18 cellular contexts compared by ENCODE assay signal in the genomic region with DNA sequence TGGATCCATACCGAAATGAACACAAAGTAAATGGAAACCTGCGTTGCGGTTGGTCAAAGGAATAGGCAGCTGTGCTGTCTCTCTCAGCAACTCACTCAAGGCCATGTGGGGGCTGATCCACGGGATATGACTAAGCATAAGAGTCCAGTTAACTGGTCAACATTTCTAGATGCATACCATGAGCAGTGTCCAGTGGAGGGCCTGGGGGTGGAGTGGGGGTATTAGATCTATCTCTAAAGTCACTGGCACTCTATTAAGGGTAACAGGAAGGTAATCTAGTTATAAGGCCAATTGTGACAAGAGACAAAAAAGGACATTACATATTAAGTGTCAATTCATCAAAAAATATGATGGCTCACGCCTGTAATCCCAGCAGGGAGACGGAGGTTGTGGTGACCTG.
A peak's percentile ranks its signal among the peaks of the same experiment; 100 is the strongest.
DNase-seq lines count a peak whose midpoint lies in the region; ATAC-seq and TF ChIP-seq lines count a peak whose summit lies in the region.
"Had no signal": no experiment of that assay in that cellular context is flagged by ENCODE, and none has a peak within 500 bp of the region (broad histone marks: within the 10 kb centered on the region; RNA-seq: fewer than 3 reads in every experiment).

No MANE protein-coding gene starts in this region.

- H3K36me3 ChIP-seq in IMR-90 (ENCODE audit: control insufficient read depth, insufficient read depth, low read length) (no peaks in the 10 kb centered on the region), hepatocyte (replicated peaks; ENCODE audit: insufficient read depth, low read depth) (no peaks in the 10 kb centered on the region), testis (ENCODE audit: low read depth, missing control alignments) (no peaks in the 10 kb centered on the region)
- H3K36me3 ChIP-seq: BE2C had no signal

- no peaks in the 10 kb centered on the region for H3K9me2 ChIP-seq in hepatocyte (replicated peaks; ENCODE audit: insufficient read depth)

- no peak overlapping the region for H3K4me3 ChIP-seq in IMR-90 (ENCODE audit: insufficient read depth, low read depth, low read length)
- H3K4me3 ChIP-seq in hepatocyte = no peak overlapping the region
- H3K4me3 ChIP-seq in testis = no peak overlapping the region
- H3K4me3 ChIP-seq: GM23248 had no signal

- no peak overlapping the region for H3K56ac ChIP-seq in IMR-90 (ENCODE audit: extremely low read depth, insufficient read depth, low read length)

- CTCF ChIA-PET in IMR-90 (lab: Yijun Ruan, JAX) = no interaction called here

- no peak overlapping the region for H2AFZ ChIP-seq in IMR-90 (replicated peaks; ENCODE audit: low read length, poor library complexity)
- H2AFZ ChIP-seq in hepatocyte = no peak overlapping the region
- H2AFZ ChIP-seq: GM23248 had no signal

- no peaks in the 10 kb centered on the region for H3K79me1 ChIP-seq in IMR-90 (ENCODE audit: low read depth in 1 of 2, low read length in 2 of 2)

- POLR2A ChIA-PET in IMR-90 (lab: Charles Lee; ENCODE audit: unreplicated experiment) = no interaction called here

- H3K9me3 ChIP-seq in IMR-90 (ENCODE audit: control insufficient read depth, insufficient read depth, low read length) (no peaks in the 10 kb centered on the region), hepatocyte (ENCODE audit: low read depth) (no peaks in the 10 kb centered on the region), testis (no peaks in the 10 kb centered on the region)
- H3K9me3 ChIP-seq: BE2C had no signal

- no peak for TF ChIP-seq POLR2A in IMR-90 (IDR thresholded peaks at IDR 0.05; ENCODE audit: low read depth, low read length)
- TF ChIP-seq POLR2A in testis (IDR thresholded peaks at IDR 0.05) = no peak

- 0 out of 2 replicates have a peak overlapping the region, but pooled peaks have one; percentile 6 for H3K14ac ChIP-seq in IMR-90 (replicated peaks; ENCODE audit: low read depth, low read length)

- H2BK15ac ChIP-seq in IMR-90 (ENCODE audit: low read depth, low read length) = 0 out of 3 replicates have a peak overlapping the region, but pooled peaks have one; percentile 2

- H2AK9ac ChIP-seq in IMR-90 (replicated peaks; ENCODE audit: low read depth, low read length, poor library complexity) = no peak overlapping the region

- H2AK5ac ChIP-seq in IMR-90 (ENCODE audit: low read depth, low read length) = no peak overlapping the region

- H2BK20ac ChIP-seq in IMR-90 (ENCODE audit: low read depth, low read length) = no peak overlapping the region

- BruUV-seq in IMR-90 (replicated peaks; lab: Mats Ljungman, UMichigan) = no TSS peak

- ATAC-seq in IMR-90 (ENCODE audit: low read depth) (peak; percentile 52), HG03565 (IDR thresholded peaks at IDR 0.05; ENCODE audit: unreplicated experiment) (no peak), GM21360 (IDR thresholded peaks at IDR 0.05; ENCODE audit: unreplicated experiment) (no peak)
- ATAC-seq: HCT116 had no signal

- no peak overlapping the region for H4K5ac ChIP-seq in IMR-90 (ENCODE audit: low read depth, low read length)

- peak; percentile 65 for DNase-seq in IMR-90
- peak; percentile 63 for DNase-seq in amniotic epithelial cell (ENCODE audit: low read depth)
- no peak for DNase-seq in hepatocyte (ENCODE audit: low spot score)
- peak; percentile 27 for DNase-seq in testis
- no peak for DNase-seq in NCI-H2227 (lab: John Stamatoyannopoulos, UW; ENCODE audit: unreplicated experiment)
- DNase-seq: BE2C; Calu3; CD4-positive, alpha-beta T cell; GM23248; NCI-H1105; NCI-H1694; NCI-H2107; NCI-H446; NCI-H69; SHP77 treated with DMSO at 0.1 percent for 48 hours had no signal

- H3K4me1 ChIP-seq in IMR-90 (ENCODE audit: control insufficient read depth, insufficient read depth, low read length) (peaks cover 12% of the 10 kb centered on the region), hepatocyte (ENCODE audit: insufficient read depth) (peaks cover 21% of the 10 kb centered on the region), testis (no peaks in the 10 kb centered on the region)
- H3K4me1 ChIP-seq: BE2C had no signal

- no peak for TF ChIP-seq CTCF in IMR-90 (conservative IDR thresholded peaks at IDR 0.05; ENCODE audit: low read depth, low read length)
- TF ChIP-seq CTCF in hepatocyte (IDR thresholded peaks at IDR 0.05; ENCODE audit: poor library complexity) = no peak
- TF ChIP-seq CTCF in testis (IDR thresholded peaks at IDR 0.05) = no peak

- no peak overlapping the region for H4K8ac ChIP-seq in IMR-90 (ENCODE audit: low read depth in 2 of 2, low read length in 2 of 2)

- TF ChIP-seq RAD21 in IMR-90 (IDR thresholded peaks at IDR 0.05; ENCODE audit: low read length) = no peak

- peaks cover 3% of the 10 kb centered on the region; the same call in 1 of the 2 replicates for H3K9me1 ChIP-seq in IMR-90 (ENCODE audit: insufficient read depth, low read length)

- no peak overlapping the region for H3K23ac ChIP-seq in IMR-90 (ENCODE audit: low read depth, low read length)

- dilution Hi-C loops in IMR-90 (cut with HindIII; ENCODE audit: low sequenced_read_pairs, unreplicated experiment) = no loop called here

- no peak overlapping the region for H3K4me2 ChIP-seq in IMR-90 (ENCODE audit: low read depth, low read length)
- no peak overlapping the region for H3K4me2 ChIP-seq in hepatocyte

- H3K27ac ChIP-seq in IMR-90 (ENCODE audit: insufficient read depth, low read length) = no peak overlapping the region
- H3K27ac ChIP-seq in hepatocyte = peak overlapping the region; percentile 75
- no peak overlapping the region for H3K27ac ChIP-seq in testis
- H3K27ac ChIP-seq: GM23248 had no signal

- H2BK120ac ChIP-seq in IMR-90 (ENCODE audit: low read depth, low read length) = no peak overlapping the region

- 71% methylated on average over 4 of the region's 6 CpGs; no CpG with 5 or more reads in 1 of the 2 experiments for WGBS in IMR-90 (ENCODE audit: extremely low coverage in 2 of 2, insufficient read length in 1 of 2), 2 experiments
- 90% methylated on average over 6 of the region's 6 CpGs for WGBS in hepatocyte (ENCODE audit: low lambda C conversion rate, missing lambda C conversion rate)
- 78 to 82% methylated on average over 6 of the region's 6 CpGs for WGBS in testis, 2 donors

- H3K4ac ChIP-seq in IMR-90 (ENCODE audit: low read depth, low read length) = no peak overlapping the region

- intact Hi-C loops in IMR-90 (cut with micrococcal nuclease) = no loop called here
- intact Hi-C loops in testis (cut with DNase I; ENCODE audit: low total_unique reads) = no loop called here

- H3K18ac ChIP-seq in IMR-90 (ENCODE audit: low read depth, low read length) = peak overlapping the region; percentile 48; the same call in 1 of the 2 replicates

- no peaks in the 10 kb centered on the region for H4K20me1 ChIP-seq in IMR-90 (ENCODE audit: insufficient read depth, low read length)
- H4K20me1 ChIP-seq in hepatocyte (ENCODE audit: insufficient read depth, poor library complexity, severe bottlenecking) = no peaks in the 10 kb centered on the region

- no peak overlapping the region for H4K91ac ChIP-seq in IMR-90 (ENCODE audit: insufficient read depth, low read depth, low read length)

- no peak overlapping the region for H2BK5ac ChIP-seq in IMR-90 (ENCODE audit: low read depth, low read length, poor library complexity, severe bottlenecking)

- no peaks in the 10 kb centered on the region for H3K79me2 ChIP-seq in hepatocyte

- in situ Hi-C loops in IMR-90 (cut with MboI; ENCODE audit: low sequenced_read_pairs) = no loop called here

- no peak overlapping the region for H3K9ac ChIP-seq in IMR-90 (ENCODE audit: low read depth, low read length)
- H3K9ac ChIP-seq: GM23248 had no signal

- no peaks in the 10 kb centered on the region for H3K27me3 ChIP-seq in IMR-90 (ENCODE audit: control insufficient read depth, insufficient read depth, low read length)
- no peaks in the 10 kb centered on the region for H3K27me3 ChIP-seq in hepatocyte
- no peaks in the 10 kb centered on the region for H3K27me3 ChIP-seq in testis
- H3K27me3 ChIP-seq: BE2C had no signal

TF ChIP-seq in IMR-90, 13 proteins besides CTCF, POLR2A, EP300 and RAD21:
- no peak for TF ChIP-seq MAZ (IDR thresholded peaks at IDR 0.05; ENCODE audit: borderline replicate concordance, low read depth, low read length)
- no peak for TF ChIP-seq SMC3 (IDR thresholded peaks at IDR 0.05; ENCODE audit: low read depth, low read length)
- no peak for TF ChIP-seq BHLHE40 (IDR thresholded peaks at IDR 0.05; ENCODE audit: low read depth, low read length)
- TF ChIP-seq, protein P1, sequence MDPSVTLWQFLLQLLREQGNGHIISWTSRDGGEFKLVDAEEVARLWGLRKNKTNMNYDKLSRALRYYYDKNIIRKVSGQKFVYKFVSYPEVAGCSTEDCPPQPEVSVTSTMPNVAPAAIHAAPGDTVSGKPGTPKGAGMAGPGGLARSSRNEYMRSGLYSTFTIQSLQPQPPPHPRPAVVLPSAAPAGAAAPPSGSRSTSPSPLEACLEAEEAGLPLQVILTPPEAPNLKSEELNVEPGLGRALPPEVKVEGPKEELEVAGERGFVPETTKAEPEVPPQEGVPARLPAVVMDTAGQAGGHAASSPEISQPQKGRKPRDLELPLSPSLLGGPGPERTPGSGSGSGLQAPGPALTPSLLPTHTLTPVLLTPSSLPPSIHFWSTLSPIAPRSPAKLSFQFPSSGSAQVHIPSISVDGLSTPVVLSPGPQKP (IDR thresholded peaks at IDR 0.05; ENCODE audit: borderline replicate concordance, low read depth, low read length) = no peak
- TF ChIP-seq NFE2L2 (IDR thresholded peaks at IDR 0.05; ENCODE audit: low read depth, low read length) = 0 out of 2 replicates have a peak, but pooled peaks have one; percentile 11
- TF ChIP-seq, protein P2, sequence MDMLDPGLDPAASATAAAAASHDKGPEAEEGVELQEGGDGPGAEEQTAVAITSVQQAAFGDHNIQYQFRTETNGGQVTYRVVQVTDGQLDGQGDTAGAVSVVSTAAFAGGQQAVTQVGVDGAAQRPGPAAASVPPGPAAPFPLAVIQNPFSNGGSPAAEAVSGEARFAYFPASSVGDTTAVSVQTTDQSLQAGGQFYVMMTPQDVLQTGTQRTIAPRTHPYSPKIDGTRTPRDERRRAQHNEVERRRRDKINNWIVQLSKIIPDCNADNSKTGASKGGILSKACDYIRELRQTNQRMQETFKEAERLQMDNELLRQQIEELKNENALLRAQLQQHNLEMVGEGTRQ (IDR thresholded peaks at IDR 0.05; ENCODE audit: low read depth, low read length) = no peak
- no peak for TF ChIP-seq CHD1 (IDR thresholded peaks at IDR 0.05; ENCODE audit: low read depth, low read length)
- no peak for TF ChIP-seq RCOR1 (IDR thresholded peaks at IDR 0.05; ENCODE audit: insufficient replicate concordance, low read length)
- peak; percentile 45 for TF ChIP-seq MAFK (IDR thresholded peaks at IDR 0.05; ENCODE audit: low read depth, low read length)
- no peak for TF ChIP-seq CEBPB (IDR thresholded peaks at IDR 0.05; ENCODE audit: low read depth, low read length)

Comparison
In these comparisons a context has a peak if more than half of its experiments do, and no peak if none do; other contexts are left out.
1. DNase-seq: peak in IMR-90 (single experiment), amniotic epithelial cell (single experiment) and testis (single experiment); none in hepatocyte (single experiment) and NCI-H2227 (single experiment).